8 cellular contexts compared by ENCODE assay signal in the genomic region with DNA sequence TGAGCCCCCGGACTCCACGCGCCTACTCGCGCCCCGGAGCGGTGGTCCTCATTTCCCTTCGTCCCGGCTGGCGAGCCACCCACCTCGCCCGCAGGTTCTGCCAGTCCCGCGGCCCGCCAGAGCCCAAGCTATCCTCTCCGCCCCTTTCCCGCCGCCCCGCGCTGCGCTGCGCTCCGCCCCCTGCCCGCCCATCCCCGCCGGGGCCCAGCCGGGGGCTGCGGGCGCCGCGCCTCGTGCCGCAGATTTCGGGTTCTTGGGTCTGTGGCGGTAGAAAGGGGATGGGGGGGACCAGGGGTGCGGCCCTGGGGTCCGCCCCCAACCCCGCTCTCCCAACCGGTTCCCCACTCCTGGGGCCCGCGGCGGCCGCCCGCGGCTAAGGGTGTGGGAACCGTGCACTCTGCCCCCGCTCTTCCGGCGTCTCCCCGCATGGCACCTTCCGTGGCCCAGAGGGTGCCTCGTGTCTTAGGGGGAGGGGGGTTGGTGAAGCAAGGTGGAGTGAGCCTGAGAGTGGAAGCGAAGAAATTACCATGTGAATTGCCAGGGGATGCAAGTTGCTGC.
DNase-seq lines count a peak whose midpoint lies in the region; ATAC-seq and TF ChIP-seq lines count a peak whose summit lies in the region.

No MANE protein-coding gene starts in this region.

- intact Hi-C loops in Panc1 (cut with micrococcal nuclease; ENCODE audit: unreplicated experiment): no loop called here
- intact Hi-C loops in right cardiac atrium (cut with DNase I): no loop called here
- intact Hi-C loops in sciatic nerve (cut with DNase I): no loop called here

- BruUV-seq in Panc1 (replicated peaks; lab: Mats Ljungman, UMichigan): no TSS peak

- POLR2A ChIA-PET in Panc1 (lab: Charles Lee): no interaction called here

- peak overlapping the region; percentile 84 for H3K27ac ChIP-seq in Panc1 (ENCODE audit: low read length)
- no peak overlapping the region for H3K27ac ChIP-seq in right cardiac atrium (ENCODE audit: low read length)

- ATAC-seq in Panc1 (peak; percentile 95), right cardiac atrium (peak in 1 of 2 donors; percentile 67), sciatic nerve (peak; percentile 24), GM19324 (IDR thresholded peaks at IDR 0.05; ENCODE audit: low FRiP score, unreplicated experiment) (no peak), HG03045 (IDR thresholded peaks at IDR 0.05; ENCODE audit: unreplicated experiment) (no peak), HG02571 (IDR thresholded peaks at IDR 0.05; ENCODE audit: unreplicated experiment) (no peak)

- WGBS in right cardiac atrium: 2% methylated on average over 48 of the region's 53 CpGs

- H3K9me3 ChIP-seq in Panc1 (ENCODE audit: control insufficient read depth, insufficient read depth, low read depth, low read length) (no peaks in the 10 kb centered on the region), right cardiac atrium (ENCODE audit: control insufficient read depth, low read length) (no peaks in the 10 kb centered on the region)

- CTCF ChIA-PET in Panc1 (lab: Charles Lee): interaction anchor here (0.8 kb wide), 1 partner anchor 525 kb away, joined by 3 read pairs; no protein-coding TSS in a partner anchor

- peaks cover 10% of the 10 kb centered on the region; the same call in 1 of the 2 replicates for H3K4me1 ChIP-seq in Panc1 (ENCODE audit: control insufficient read depth, insufficient read depth, low read length)
- no peaks in the 10 kb centered on the region for H3K4me1 ChIP-seq in right cardiac atrium (ENCODE audit: control insufficient read depth, insufficient read depth, low read length)

- H3K4me3 ChIP-seq in H7 (ENCODE audit: insufficient read depth, low read depth, low read length): peak overlapping the region; percentile 98
- peak overlapping the region; percentile 84 to 90 for H3K4me3 ChIP-seq in Panc1 (ENCODE audit: low read depth in 2 of 2, low read length in 2 of 2)
- peak overlapping the region; percentile 70 for H3K4me3 ChIP-seq in right cardiac atrium (ENCODE audit: low read length)

- TF ChIP-seq CTCF in Panc1 (IDR thresholded peaks at IDR 0.05): no peak

- H3K27me3 ChIP-seq in H7 (ENCODE audit: control insufficient read depth, insufficient read depth, low read length) (no peaks in the 10 kb centered on the region), Panc1 (ENCODE audit: control insufficient read depth, insufficient read depth, low read length) (no peaks in the 10 kb centered on the region), right cardiac atrium (ENCODE audit: control insufficient read depth, insufficient read depth) (no peaks in the 10 kb centered on the region)

- H3K36me3 ChIP-seq in H7 (replicated peaks; ENCODE audit: control insufficient read depth, insufficient read depth, low read length) (peaks cover 20% of the 10 kb centered on the region), Panc1 (ENCODE audit: control insufficient read depth, insufficient read depth, low read length) (no peaks in the 10 kb centered on the region)

- in situ Hi-C loops in Panc1 (cut with HindIII; ENCODE audit: low pct_unique_long_range_greater_than_20kb, low sequenced_read_pairs): no loop called here

- peak; percentile 85 for DNase-seq in H7
- no peak for DNase-seq in Panc1 (ENCODE audit: low read depth, low spot score)
- peak; percentile 24 for DNase-seq in activated gamma-delta T cell (lab: John Stamatoyannopoulos, UW)
- peak in 1 of 3 donors; percentile 44 for DNase-seq in right cardiac atrium
- DNase-seq in sciatic nerve (ENCODE audit: low spot score): no peak

Comparison
In these comparisons a context has a peak if more than half of its experiments do, and no peak if none do; other contexts are left out.
1. DNase-seq: peak in H7 (single experiment) and activated gamma-delta T cell (single experiment); none in Panc1 (single experiment) and sciatic nerve (single experiment).
2. ATAC-seq: peak in Panc1 (single experiment) and sciatic nerve (single experiment); none in GM19324 (single experiment), HG03045 (single experiment) and HG02571 (single experiment).
3. Peak in every context shown above with its lines, with median percentiles within 50 percentile points of each other: H3K4me3 ChIP-seq.